1 cellular context compared by ENCODE assay signal in genomic region chr12:45215419-45216296, GRCh38.
TF ChIP-seq lines count a peak whose summit lies in the region.

Gene ANO6, plus strand, starts transcription at chr12:45216095. Its CDS starts 227 bp downstream, at chr12:45216322.

TF ChIP-seq in HepG2, 621 proteins besides CTCF, POLR2A, EP300 and RAD21 (continued from another document and continues in another):
- TF ChIP-seq ZBTB46 (CRISPR knock-in tag; IDR thresholded peaks at IDR 0.05; ENCODE audit: borderline replicate concordance) (no peak), YEATS2 (CRISPR knock-in tag; IDR thresholded peaks at IDR 0.05; ENCODE audit: borderline replicate concordance) (peak; percentile 67; the same call in 1 of the 2 replicates), NR1H2 (CRISPR knock-in tag; IDR thresholded peaks at IDR 0.05; ENCODE audit: borderline replicate concordance, low read depth) (no peak), ZKSCAN5 (CRISPR knock-in tag; IDR thresholded peaks at IDR 0.05) (no peak), ZFP36 (IDR thresholded peaks at IDR 0.05; ENCODE audit: borderline replicate concordance, low read depth, low read length, partially characterized antibody) (no peak), ZC3H4 (CRISPR knock-in tag; IDR thresholded peaks at IDR 0.05; ENCODE audit: borderline replicate concordance) (0 out of 2 replicates have a peak, but pooled peaks have one; percentile 47), ZBTB1 (CRISPR knock-in tag; IDR thresholded peaks at IDR 0.05; ENCODE audit: borderline replicate concordance) (no peak), ZNF549 (CRISPR knock-in tag; IDR thresholded peaks at IDR 0.05) (no peak), ZNF556 (CRISPR knock-in tag; IDR thresholded peaks at IDR 0.05; ENCODE audit: borderline replicate concordance) (peak; percentile 42; the same call in 1 of the 2 replicates), ZNF784 (CRISPR knock-in tag; IDR thresholded peaks at IDR 0.05; ENCODE audit: borderline replicate concordance) (peak; percentile 45), ZNF451 (CRISPR knock-in tag; IDR thresholded peaks at IDR 0.05) (no peak), CENPX (CRISPR knock-in tag; IDR thresholded peaks at IDR 0.05) (no peak), ZNF646 (CRISPR knock-in tag; IDR thresholded peaks at IDR 0.05) (no peak), POGZ (CRISPR knock-in tag; IDR thresholded peaks at IDR 0.05) (peak; percentile 78), ZNF879 (CRISPR knock-in tag; IDR thresholded peaks at IDR 0.05) (no peak), ZNF33B (CRISPR knock-in tag; IDR thresholded peaks at IDR 0.05) (peak; percentile 32; the same call in 1 of the 2 replicates), ZNF747 (CRISPR knock-in tag; IDR thresholded peaks at IDR 0.05; ENCODE audit: borderline replicate concordance) (peak; percentile 80), ZNF225 (CRISPR knock-in tag; IDR thresholded peaks at IDR 0.05) (no peak; the same call in 1 of the 2 replicates), PLRG1 (conservative IDR thresholded peaks at IDR 0.05) (no peak), TCF12 (IDR thresholded peaks at IDR 0.05) (no peak), TCF12 (CRISPR knock-in tag; IDR thresholded peaks at IDR 0.05) (peak; percentile 60; the same call in 1 of the 2 replicates), ZNF614 (CRISPR knock-in tag; IDR thresholded peaks at IDR 0.05; ENCODE audit: borderline replicate concordance) (no peak), ZBTB43 (CRISPR knock-in tag; conservative IDR thresholded peaks at IDR 0.05) (no peak), THAP7 (CRISPR knock-in tag; IDR thresholded peaks at IDR 0.05) (no peak), ZNF468 (CRISPR knock-in tag; IDR thresholded peaks at IDR 0.05) (no peak), ZNF281 (CRISPR knock-in tag; IDR thresholded peaks at IDR 0.05; ENCODE audit: borderline replicate concordance) (no peak; the same call in 1 of the 2 replicates), RFX5 (IDR thresholded peaks at IDR 0.05; ENCODE audit: low read depth, low read length) (no peak), ZMYM4 (CRISPR knock-in tag; IDR thresholded peaks at IDR 0.05) (peak; percentile 63; the same call in 1 of the 2 replicates), ZZZ3 (CRISPR knock-in tag; IDR thresholded peaks at IDR 0.05; ENCODE audit: borderline replicate concordance) (no peak), SNRNP70 (IDR thresholded peaks at IDR 0.05; ENCODE audit: low read depth, low read length) (no peak), PAWR (CRISPR knock-in tag; IDR thresholded peaks at IDR 0.05; ENCODE audit: borderline replicate concordance) (no peak), ZNF142 (CRISPR knock-in tag; IDR thresholded peaks at IDR 0.05) (peak; percentile 75), HOXA3 (CRISPR knock-in tag; IDR thresholded peaks at IDR 0.05) (peak; percentile 81), ZNF547 (CRISPR knock-in tag; IDR thresholded peaks at IDR 0.05) (peak; percentile 30; the same call in 1 of the 2 replicates), KLF16 (CRISPR knock-in tag; IDR thresholded peaks at IDR 0.05) (0 out of 4 replicates have a peak, but pooled peaks of 1 of the 2 experiments have one; percentile 24), MZF1 (CRISPR knock-in tag; IDR thresholded peaks at IDR 0.05; ENCODE audit: borderline replicate concordance) (no peak), ETV6 (CRISPR knock-in tag; conservative IDR thresholded peaks at IDR 0.05) (peak; percentile 47; the same call in 1 of the 2 replicates), TMF1 (CRISPR knock-in tag; IDR thresholded peaks at IDR 0.05; ENCODE audit: low read depth) (0 out of 2 replicates have a peak, but pooled peaks have one; percentile 77)
